Comparison of ENCODE assay signal across 8 cellular contexts in the genomic region with DNA sequence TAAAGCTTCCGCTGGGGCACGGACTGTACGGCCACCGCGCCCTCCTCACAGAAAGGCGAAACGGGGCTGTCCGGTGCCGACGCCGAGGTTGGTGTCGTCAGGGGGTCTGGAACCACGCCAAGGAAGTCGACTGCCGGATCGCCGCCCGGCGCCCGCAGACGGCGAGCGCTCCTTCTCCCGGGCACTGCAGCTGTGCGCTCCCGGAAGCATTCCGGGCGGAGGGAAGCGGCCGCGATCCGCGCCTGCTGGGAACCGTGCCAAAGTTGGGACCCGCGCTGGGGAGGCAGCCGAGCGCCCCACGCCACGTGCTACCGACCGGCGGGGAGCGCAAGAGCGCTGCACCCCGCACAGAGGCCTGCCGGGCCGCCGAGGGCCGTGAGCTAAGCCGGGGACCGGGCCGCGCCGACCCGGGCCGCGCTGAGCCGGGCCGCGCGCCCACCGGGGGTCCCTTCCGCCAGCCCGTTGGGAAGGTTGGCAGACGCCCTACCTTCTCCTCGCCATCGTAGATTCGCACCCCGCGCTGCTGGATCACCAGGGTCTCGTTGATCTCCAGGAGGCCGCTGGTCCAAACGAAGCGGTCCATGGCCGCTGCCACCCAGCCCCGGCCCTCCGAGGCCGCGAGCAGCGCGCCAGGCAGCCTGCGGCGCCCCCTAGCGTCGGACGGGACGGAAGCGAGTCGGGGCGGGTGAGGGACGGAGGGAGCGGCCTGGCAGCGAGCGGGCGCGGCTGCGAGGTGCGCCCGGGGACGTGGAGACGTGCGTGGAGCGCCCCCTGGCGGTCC. TPM values are rescaled to one million over a fixed set of nuclear protein-coding genes. Genes with fewer than 3 reads are reported as not detected.
DNase-seq lines count a peak whose midpoint lies in the region; ATAC-seq lines count a peak whose summit lies in the region.

A gene with protein sequence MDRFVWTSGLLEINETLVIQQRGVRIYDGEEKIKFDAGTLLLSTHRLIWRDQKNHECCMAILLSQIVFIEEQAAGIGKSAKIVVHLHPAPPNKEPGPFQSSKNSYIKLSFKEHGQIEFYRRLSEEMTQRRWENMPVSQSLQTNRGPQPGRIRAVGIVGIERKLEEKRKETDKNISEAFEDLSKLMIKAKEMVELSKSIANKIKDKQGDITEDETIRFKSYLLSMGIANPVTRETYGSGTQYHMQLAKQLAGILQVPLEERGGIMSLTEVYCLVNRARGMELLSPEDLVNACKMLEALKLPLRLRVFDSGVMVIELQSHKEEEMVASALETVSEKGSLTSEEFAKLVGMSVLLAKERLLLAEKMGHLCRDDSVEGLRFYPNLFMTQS (minus strand): TSS at position 623 of the 781 bp plus-strand sequence. CDS start 40 bp downstream, at position 583.

- H3K4me1 Mint-ChIP-seq in IgD-negative memory B cell = peaks cover 23 to 31% (median 27%) of the 10 kb centered on the region in 3 donors

- no peaks in the 10 kb centered on the region for H3K36me3 Mint-ChIP-seq in IgD-negative memory B cell

- peak within 1 kb of the TSS; percentile 90 to 97 (median 93) for H3K27ac Mint-ChIP-seq in IgD-negative memory B cell

- peak; percentile 68 for ATAC-seq in GM21528 (IDR thresholded peaks at IDR 0.05; ENCODE audit: low FRiP score, unreplicated experiment)

- peak within 1 kb of the TSS; percentile 88 to 99 (median 93) for H3K4me3 Mint-ChIP-seq in IgD-negative memory B cell

- no peaks in the 10 kb centered on the region for H3K9me3 Mint-ChIP-seq in IgD-negative memory B cell

- DNase-seq in DMS153 (lab: John Stamatoyannopoulos, UW) (peak; percentile 87), OCI-M1 (lab: John Stamatoyannopoulos, UW) (peak; percentile 98), activated T-cell treated with anti-CD3 and anti-CD28 coated beads for 4 hours (peak; percentile 92), epithelial cell of prostate (ENCODE audit: low read depth, low spot score) (no peak), mucosa of gallbladder (ENCODE audit: low spot score) (peak; percentile 97)
- DNase-seq in stimulated activated CD8-positive, alpha-beta memory T cell treated with anti-CD3 and anti-CD28 coated beads, Interleukin-4, amount 100 ng/mL, for 4 hours (ENCODE audit: low read depth in 2 of 2, low spot score in 1 of 2) = peak; percentile 85 to 89

- H3K27me3 Mint-ChIP-seq in IgD-negative memory B cell = no peaks in the 10 kb centered on the region

- H3K27ac ChIP-seq in epithelial cell of prostate = peak within 1 kb of the TSS; percentile 90

RNA-seq across cellular contexts. Expression of the gene that starts here (rescaled TPM):
- polyA plus RNA-seq in IgD-negative memory B cell = 42.0 TPM
- 41.6 TPM for total RNA-seq in mucosa of gallbladder
